ENCODE assay signal across 22 cellular contexts in the genomic region with DNA sequence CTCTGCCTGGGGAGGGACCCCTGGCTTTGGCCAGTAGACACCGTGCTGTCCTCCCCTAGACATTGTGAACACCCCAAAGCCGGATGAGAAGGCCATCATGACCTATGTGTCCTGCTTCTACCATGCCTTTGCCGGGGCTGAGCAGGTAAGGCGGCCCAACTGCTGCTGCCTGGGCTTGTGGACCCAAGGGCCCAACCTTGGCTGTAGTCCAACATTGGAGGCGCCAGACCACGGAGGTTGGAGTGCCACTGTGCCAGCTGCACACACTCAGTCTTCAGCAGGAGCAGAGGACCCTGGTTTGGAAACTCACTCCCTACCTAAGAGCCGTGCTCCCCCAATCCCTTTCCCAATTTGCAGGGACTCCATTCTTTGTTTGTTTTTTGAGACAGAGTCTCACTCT. TPM values are rescaled to one million over a fixed set of nuclear protein-coding genes. Genes with fewer than 3 reads are reported as not detected.
DNase-seq lines count a peak whose midpoint lies in the region; ATAC-seq and TF ChIP-seq lines count a peak whose summit lies in the region.
"Had no signal": no experiment of that assay in that cellular context is flagged by ENCODE, and none has a peak within 500 bp of the region (broad histone marks: within the 10 kb centered on the region; RNA-seq: fewer than 3 reads in every experiment).

No MANE protein-coding gene starts in this region.

- H3K27me3 Mint-ChIP-seq in neural progenitor cell (ENCODE audit: insufficient read depth, low read depth) (peaks cover 4% of the 10 kb centered on the region), progenitor cell of endocrine pancreas (peaks cover 3% of the 10 kb centered on the region)

- no peaks in the 10 kb centered on the region for H3K79me2 ChIP-seq in neural progenitor cell (ENCODE audit: low read depth)

- H3K36me3 Mint-ChIP-seq in neural progenitor cell (no peaks in the 10 kb centered on the region), progenitor cell of endocrine pancreas (ENCODE audit: insufficient read depth) (no peaks in the 10 kb centered on the region)

- H4K20me1 ChIP-seq in neural progenitor cell (ENCODE audit: low read depth), result no peaks in the 10 kb centered on the region

- no peak overlapping the region for H2AFZ ChIP-seq in neural progenitor cell (replicated peaks)

- TF ChIP-seq POLR2A in Peyer's patch (IDR thresholded peaks at IDR 0.05), result no peak

- no peaks in the 10 kb centered on the region for H3K9me3 Mint-ChIP-seq in neural progenitor cell
- no peaks in the 10 kb centered on the region for H3K9me3 Mint-ChIP-seq in progenitor cell of endocrine pancreas (ENCODE audit: low read depth)
- H3K9me3 Mint-ChIP-seq: IgD-negative memory B cell had no signal

- H3K9ac ChIP-seq in neural progenitor cell, result no peak overlapping the region

- H3K4me1 Mint-ChIP-seq in neural progenitor cell (no peaks in the 10 kb centered on the region), progenitor cell of endocrine pancreas (ENCODE audit: low read depth) (no peaks in the 10 kb centered on the region)

- ATAC-seq in GM18502 (IDR thresholded peaks at IDR 0.05; ENCODE audit: poor library complexity, unreplicated experiment), result no peak
- ATAC-seq: SK-N-SH treated with all-trans-retinoic acid at 6 μM for 48 hours had no signal

- H3K4me1 ChIP-seq in neural progenitor cell, result no peaks in the 10 kb centered on the region
- peaks cover 0 to 11% (median 2%) of the 10 kb centered on the region in 4 donors for H3K4me1 ChIP-seq in Peyer's patch

- no peaks in the 10 kb centered on the region for H3F3A ChIP-seq in neural progenitor cell (ENCODE audit: low read depth)

- H3K4me2 ChIP-seq in neural progenitor cell, result no peak overlapping the region

- H3K27me3 ChIP-seq in neural progenitor cell (no peaks in the 10 kb centered on the region), Peyer's patch (no peaks in the 10 kb centered on the region)

- no peak for TF ChIP-seq CTCF in neural progenitor cell (IDR thresholded peaks at IDR 0.05)
- TF ChIP-seq CTCF in progenitor cell of endocrine pancreas (IDR thresholded peaks at IDR 0.05; ENCODE audit: unreplicated experiment), result no peak
- TF ChIP-seq CTCF in Peyer's patch (IDR thresholded peaks at IDR 0.05), result no peak

- H3K36me3 ChIP-seq in neural progenitor cell (no peaks in the 10 kb centered on the region), Peyer's patch (no peaks in the 10 kb centered on the region)

- H3K4me3 ChIP-seq in neural progenitor cell (no peak overlapping the region), Peyer's patch (no peak overlapping the region)

- H3K27ac ChIP-seq in neural progenitor cell (no peak overlapping the region), Peyer's patch (no peak overlapping the region)

- H3K27ac Mint-ChIP-seq in neural progenitor cell, result peak overlapping the region; percentile 78
- no peak overlapping the region for H3K27ac Mint-ChIP-seq in progenitor cell of endocrine pancreas

- H3K4me3 Mint-ChIP-seq in neural progenitor cell (no peak overlapping the region), progenitor cell of endocrine pancreas (ENCODE audit: low read depth) (no peak overlapping the region)

- DNase-seq in DMS79 (lab: John Stamatoyannopoulos, UW), result peak; percentile 59
- DNase-seq in NCI-H1105 treated with DMSO at 0.1 percent for 48 hours (lab: John Stamatoyannopoulos, UW), result peak; percentile 14
- DNase-seq in NCI-H510A (lab: John Stamatoyannopoulos, UW), result peak; percentile 85
- no peak for DNase-seq in neural progenitor cell (ENCODE audit: low spot score)
- DNase-seq in progenitor cell of endocrine pancreas (ENCODE audit: low spot score, unreplicated experiment), result no peak
- DNase-seq in Peyer's patch, result no peak
- DNase-seq: ACHN, C1 segment of cervical spinal cord, GF-D8, Kasumi-1, MM.1S, NCI-H1092 treated with DMSO at 0.1 percent for 48 hours, NCI-H2171 treated with DMSO at 0.1 percent for 48 hours, NCI-H524 treated with DMSO at 0.1 percent for 48 hours, OCI-M1, SIG-M5, T1000 had no signal

- H3K9me3 ChIP-seq in neural progenitor cell (ENCODE audit: low read depth) (no peaks in the 10 kb centered on the region), Peyer's patch (no peaks in the 10 kb centered on the region)

RNA-seq across cellular contexts. Expression of a gene that starts 9.4 kb away (rescaled TPM):
- 20.2 and 33.0 TPM in 2 replicates for total RNA-seq in neural progenitor cell (ENCODE audit: low replicate concordance)
- total RNA-seq in progenitor cell of endocrine pancreas, result 0.43 and 0.44 TPM in 2 replicates
- total RNA-seq in Peyer's patch, result not detected
- total RNA-seq: Daoy; T-helper 1 cell treated with Interleukin-12 subunit alpha and Interleukin-12 subunit beta and Interleukin-4 antibody, amounts not matched to agents 30 ng/mL and 1 ng/mL, for 36 hours had no signal

RNA-seq across cellular contexts. Expression of a gene that starts 10.2 kb away (rescaled TPM):
- total RNA-seq in neural progenitor cell (ENCODE audit: low replicate concordance), result 4.1 and 10.0 TPM in 2 replicates
- total RNA-seq in progenitor cell of endocrine pancreas, result 9.7 and 10.5 TPM in 2 replicates
- 10 to 100 TPM in 3 of 4 donors, 1 to 10 TPM in 1; 9.1 to 29.3 (median 15.3) TPM for total RNA-seq in Peyer's patch

RNA-seq across cellular contexts. Expression of a gene that starts 12.3 kb away (rescaled TPM):
- total RNA-seq in neural progenitor cell (ENCODE audit: low replicate concordance) (1.1 TPM in 1 of 2 replicates, not detected in the other), progenitor cell of endocrine pancreas (3.6 and 4.1 TPM in 2 replicates), Peyer's patch (10 to 100 TPM in 3 of 4 donors, 1 to 10 TPM in 1; 5.4 to 24.3 (median 21.8) TPM)

RNA-seq across cellular contexts. Expression of a gene that starts 36.8 kb away (rescaled TPM):
- 0.22 and 1.2 TPM in 2 replicates for total RNA-seq in neural progenitor cell (ENCODE audit: low replicate concordance)
- total RNA-seq in progenitor cell of endocrine pancreas, result 0.89 and 1.1 TPM in 2 replicates
- total RNA-seq in Peyer's patch, result under 1 TPM in 2 of 4 donors, not detected in 2; 0.35 to 0.38 TPM
- total RNA-seq: Daoy had no signal

RNA-seq across cellular contexts. Expression of a gene that starts 36.9 kb away (rescaled TPM):
- total RNA-seq in neural progenitor cell (ENCODE audit: low replicate concordance) (44.3 and 76.1 TPM in 2 replicates), progenitor cell of endocrine pancreas (48.9 and 49.7 TPM in 2 replicates), Peyer's patch (10 to 100 TPM; 30.6 to 70.1 (median 47.2) TPM)

Comparison
In these comparisons a context has a peak if more than half of its experiments do, and no peak if none do; other contexts are left out.
1. DNase-seq: peak in DMS79 (single experiment), NCI-H1105 treated with DMSO at 0.1 percent for 48 hours (single experiment) and NCI-H510A (single experiment); none in neural progenitor cell (single experiment), progenitor cell of endocrine pancreas (single experiment) and Peyer's patch (0 of 3).
2. RNA of a gene that starts 9.4 kb away (total RNA-seq): 20.2 to 33.0 TPM in neural progenitor cell; 0.43 to 0.44 TPM in progenitor cell of endocrine pancreas and not detected in Peyer's patch; every median in the first group is over 10 times any median in the second.